In genomic region chr20:34710861-34711574, GRCh38 we compare ENCODE assay signal across 13 cellular contexts. TPM values are rescaled to one million over a fixed set of nuclear protein-coding genes. Genes with fewer than 3 reads are reported as not detected.
DNase-seq lines count a peak whose midpoint lies in the region; ATAC-seq and TF ChIP-seq lines count a peak whose summit lies in the region.
"Had no signal": no experiment of that assay in that cellular context is flagged by ENCODE, and none has a peak within 500 bp of the region (broad histone marks: within the 10 kb centered on the region; RNA-seq: fewer than 3 reads in every experiment).

No MANE protein-coding gene starts in this region.

- H3K36me3 ChIP-seq in PC-3 (ENCODE audit: low read depth, low read length) (peaks cover 6% of the 10 kb centered on the region; the same call in 1 of the 2 replicates), testis (ENCODE audit: low read depth, missing control alignments) (no peaks in the 10 kb centered on the region)

- no peaks in the 10 kb centered on the region for H3F3A ChIP-seq in PC-3 (ENCODE audit: low read length, unreplicated experiment)

- no peaks in the 10 kb centered on the region for H3K9me2 ChIP-seq in PC-3 (replicated peaks; ENCODE audit: low read length)

- TF ChIP-seq CTCF in PC-3 (conservative IDR thresholded peaks at IDR 0.05; ENCODE audit: low read depth, low read length) (no peak), testis (IDR thresholded peaks at IDR 0.05) (no peak)

- no peak overlapping the region for H3K27ac Mint-ChIP-seq in activated CD4-positive, alpha-beta T cell treated with anti-CD3 and anti-CD28 coated beads, Interleukin-2, amount 10 ng/mL, durations not matched to agents 24 days and 14 days
- peak overlapping the region; percentile 51 to 88 for H3K27ac Mint-ChIP-seq in effector memory CD8-positive, alpha-beta T cell
- H3K27ac Mint-ChIP-seq in stimulated activated memory B cell treated with anti-CD40 and anti-IgM and Interleukin-4, amounts not matched to agents 10 μg/mL and 1 μg/mL and 100 μg/mL, for 72 hours, result peak overlapping the region; percentile 85

- ATAC-seq in PC-3, result no peak
- ATAC-seq in effector memory CD8-positive, alpha-beta T cell (replicated peaks), result no peak
- ATAC-seq in stimulated activated memory B cell treated with anti-CD40 and anti-IgM and Interleukin-4, amounts not matched to agents 10 μg/mL and 1 μg/mL and 100 μg/mL, for 72 hours, result no peak
- no peak for ATAC-seq in GM19395 (IDR thresholded peaks at IDR 0.05; ENCODE audit: unreplicated experiment)
- ATAC-seq in GM21526 (IDR thresholded peaks at IDR 0.05; ENCODE audit: low FRiP score, unreplicated experiment), result no peak
- ATAC-seq: SK-N-SH treated with all-trans-retinoic acid at 6 μM for 48 hours had no signal

- 76% methylated on average over 8 to 9 of the region's 9 CpGs for WGBS in testis, 2 donors

- H3K36me3 Mint-ChIP-seq in activated CD4-positive, alpha-beta T cell treated with anti-CD3 and anti-CD28 coated beads, Interleukin-2, amount 10 ng/mL, durations not matched to agents 24 days and 14 days (ENCODE audit: low read depth), result peaks cover 22% of the 10 kb centered on the region
- peaks cover 93% of the 10 kb centered on the region for H3K36me3 Mint-ChIP-seq in effector memory CD8-positive, alpha-beta T cell (ENCODE audit: insufficient read depth)
- H3K36me3 Mint-ChIP-seq in stimulated activated memory B cell treated with anti-CD40 and anti-IgM and Interleukin-4, amounts not matched to agents 10 μg/mL and 1 μg/mL and 100 μg/mL, for 72 hours, result peaks cover 19% of the 10 kb centered on the region

- POLR2A ChIA-PET in PC-3 (lab: Charles Lee; ENCODE audit: unreplicated experiment), result no interaction called here

- H3K27me3 Mint-ChIP-seq in activated CD4-positive, alpha-beta T cell treated with anti-CD3 and anti-CD28 coated beads, Interleukin-2, amount 10 ng/mL, durations not matched to agents 24 days and 14 days, result peaks cover 7% of the 10 kb centered on the region
- H3K27me3 Mint-ChIP-seq in effector memory CD8-positive, alpha-beta T cell, result no peaks in the 10 kb centered on the region
- H3K27me3 Mint-ChIP-seq in stimulated activated memory B cell treated with anti-CD40 and anti-IgM and Interleukin-4, amounts not matched to agents 10 μg/mL and 1 μg/mL and 100 μg/mL, for 72 hours, result no peaks in the 10 kb centered on the region

- no peak overlapping the region for H2AFZ ChIP-seq in PC-3 (ENCODE audit: low read length)

- H3K4me1 ChIP-seq in PC-3 (ENCODE audit: insufficient read depth, low read length) (peaks cover 33% of the 10 kb centered on the region), testis (peaks cover 11% of the 10 kb centered on the region)

- peaks cover 26% of the 10 kb centered on the region for H3K4me1 Mint-ChIP-seq in activated CD4-positive, alpha-beta T cell treated with anti-CD3 and anti-CD28 coated beads, Interleukin-2, amount 10 ng/mL, durations not matched to agents 24 days and 14 days
- H3K4me1 Mint-ChIP-seq in effector memory CD8-positive, alpha-beta T cell (ENCODE audit: low read depth in 2 of 2), result peaks cover 11 to 15% of the 10 kb centered on the region in 2 donors
- peaks cover 23% of the 10 kb centered on the region for H3K4me1 Mint-ChIP-seq in stimulated activated memory B cell treated with anti-CD40 and anti-IgM and Interleukin-4, amounts not matched to agents 10 μg/mL and 1 μg/mL and 100 μg/mL, for 72 hours

- no peaks in the 10 kb centered on the region; the same call in 1 of the 2 replicates for H4K20me1 ChIP-seq in PC-3 (ENCODE audit: low read length)

- no TSS peak for BruUV-seq in PC-3 (replicated peaks; lab: Mats Ljungman, UMichigan)

- H3K9ac ChIP-seq in PC-3 (ENCODE audit: low read length), result no peak overlapping the region

- no peaks in the 10 kb centered on the region for H3K79me2 ChIP-seq in PC-3 (ENCODE audit: low read length)

- H3K27ac ChIP-seq in PC-3 (ENCODE audit: low read length), result no peak overlapping the region
- peak overlapping the region in 1 of 2 donors; percentile 98 for H3K27ac ChIP-seq in testis
- H3K27ac ChIP-seq: epithelial cell of prostate had no signal

- H3K4me3 Mint-ChIP-seq in activated CD4-positive, alpha-beta T cell treated with anti-CD3 and anti-CD28 coated beads, Interleukin-2, amount 10 ng/mL, durations not matched to agents 24 days and 14 days, result peak overlapping the region; percentile 85
- H3K4me3 Mint-ChIP-seq in effector memory CD8-positive, alpha-beta T cell, result peak overlapping the region; percentile 74 to 86
- H3K4me3 Mint-ChIP-seq in stimulated activated memory B cell treated with anti-CD40 and anti-IgM and Interleukin-4, amounts not matched to agents 10 μg/mL and 1 μg/mL and 100 μg/mL, for 72 hours, result peak overlapping the region; percentile 73

- intact Hi-C loops in activated CD4-positive, alpha-beta T cell treated with anti-CD3 and anti-CD28 coated beads, Interleukin-2, amount 10 ng/mL, durations not matched to agents 24 days and 14 days (cut with micrococcal nuclease), result no loop called here
- intact Hi-C loops in PC-3 (cut with micrococcal nuclease), result no loop called here
- intact Hi-C loops in testis (cut with DNase I; ENCODE audit: low total_unique reads), result no loop called here

- peak; percentile 61 for DNase-seq in activated CD4-positive, alpha-beta T cell treated with anti-CD3 and anti-CD28 coated beads, Interleukin-2, amount 10 ng/mL, durations not matched to agents 24 days and 14 days
- no peak for DNase-seq in activated CD4-positive, alpha-beta T cell treated with anti-CD3 and anti-CD28 coated beads, Interleukin-2, amount 50 U/mL, for 1 hour
- DNase-seq in PC-3, result no peak
- no peak for DNase-seq in effector memory CD8-positive, alpha-beta T cell
- no peak for DNase-seq in testis
- DNase-seq: activated gamma-delta T cell treated with Interleukin-2 at 50 U/mL for 16 hours, kidney, NCI-H1930 had no signal

- peak overlapping the region; percentile 93; the same call in 1 of the 2 replicates for H3K4me2 ChIP-seq in PC-3 (ENCODE audit: low read length)

- H3K4me3 ChIP-seq in PC-3 (ENCODE audit: low read length) (no peak overlapping the region), testis (no peak overlapping the region)

- CTCF ChIA-PET in PC-3 (lab: Charles Lee), result no interaction called here

- no peaks in the 10 kb centered on the region for H3K27me3 ChIP-seq in PC-3 (ENCODE audit: low read length)
- no peaks in the 10 kb centered on the region for H3K27me3 ChIP-seq in testis

- TF ChIP-seq POLR2A in testis (IDR thresholded peaks at IDR 0.05), result no peak

- H3K9me3 Mint-ChIP-seq in activated CD4-positive, alpha-beta T cell treated with anti-CD3 and anti-CD28 coated beads, Interleukin-2, amount 10 ng/mL, durations not matched to agents 24 days and 14 days, result no peaks in the 10 kb centered on the region
- no peaks in the 10 kb centered on the region for H3K9me3 Mint-ChIP-seq in effector memory CD8-positive, alpha-beta T cell
- H3K9me3 Mint-ChIP-seq in stimulated activated memory B cell treated with anti-CD40 and anti-IgM and Interleukin-4, amounts not matched to agents 10 μg/mL and 1 μg/mL and 100 μg/mL, for 72 hours, result no peaks in the 10 kb centered on the region

- H3K9me3 ChIP-seq in PC-3 (ENCODE audit: low read length), result no peaks in the 10 kb centered on the region
- H3K9me3 ChIP-seq in testis, result no peaks in the 10 kb centered on the region

RNA-seq across cellular contexts. Expression of gene TP53INP2, which starts 6.9 kb away (rescaled TPM):
- total RNA-seq in activated CD4-positive, alpha-beta T cell treated with anti-CD3 and anti-CD28 coated beads, Interleukin-2, amount 10 ng/mL, durations not matched to agents 24 days and 14 days, result 2.3 and 2.7 TPM in 2 replicates
- total RNA-seq in PC-3 (2014; rRNA removed) (2.1 and 3.3 TPM in 2 replicates), testis (10 to 100 TPM; 35.3 to 59.9 TPM)
- polyA plus RNA-seq in testis (ENCODE audit: insufficient read depth, low read depth, low replicate concordance), result 39.9 TPM

RNA-seq across cellular contexts. Expression of gene PIGU, which starts 34.1 kb away (rescaled TPM):
- 26.4 and 27.1 TPM in 2 replicates for total RNA-seq in activated CD4-positive, alpha-beta T cell treated with anti-CD3 and anti-CD28 coated beads, Interleukin-2, amount 10 ng/mL, durations not matched to agents 24 days and 14 days
- total RNA-seq in PC-3 (2014; rRNA removed), result 24.5 and 27.9 TPM in 2 replicates
- 10 to 100 TPM; 35.0 to 35.7 TPM for total RNA-seq in testis
- polyA plus RNA-seq in testis (ENCODE audit: insufficient read depth, low read depth, low replicate concordance), result 48.9 TPM
